ENCODE assay signal across 21 cellular contexts in the genomic region with DNA sequence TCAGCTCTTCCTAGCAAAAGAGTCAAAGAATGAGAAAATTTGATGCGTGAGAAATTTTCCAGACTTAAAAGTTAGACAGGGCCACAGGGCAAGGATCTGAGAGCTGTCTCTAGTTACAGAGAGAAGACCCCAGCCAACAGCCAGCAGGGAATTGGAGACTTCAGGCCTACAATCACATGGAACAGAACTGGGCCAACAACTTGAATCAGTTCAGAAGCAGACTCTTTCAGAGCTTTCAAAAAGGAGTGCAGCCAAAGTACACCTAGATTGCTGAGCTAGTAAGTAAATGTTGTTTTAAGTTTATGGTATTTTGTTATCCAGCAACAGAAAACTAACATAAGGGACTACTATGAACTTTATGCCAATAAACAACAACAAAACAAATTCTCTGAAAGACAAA.
A peak's percentile ranks its signal among the peaks of the same experiment; 100 is the strongest.
DNase-seq lines count a peak whose midpoint lies in the region; ATAC-seq lines count a peak whose summit lies in the region.
"Had no signal": no experiment of that assay in that cellular context is flagged by ENCODE, and none has a peak within 500 bp of the region (broad histone marks: within the 10 kb centered on the region; RNA-seq: fewer than 3 reads in every experiment).

No MANE protein-coding gene starts in this region.

- peaks cover 9% of the 10 kb centered on the region for H3K4me1 Mint-ChIP-seq in activated T-helper 17 cell treated with anti-CD3 and anti-CD28 coated beads, Interleukin-2, amount 50 U/mL, for 72 hours
- H3K4me1 Mint-ChIP-seq in central memory CD8-positive, alpha-beta T cell = no peaks in the 10 kb centered on the region

- no peak overlapping the region for H2AFZ ChIP-seq in mesenchymal stem cell (ENCODE audit: low read depth, low read length)

- no peaks in the 10 kb centered on the region for H3K9me3 ChIP-seq in mesenchymal stem cell (ENCODE audit: control insufficient read depth, low read length)
- H3K9me3 ChIP-seq: lower lobe of right lung, suprapubic skin, uterus had no signal

- H3K36me3 ChIP-seq in mesenchymal stem cell (ENCODE audit: control insufficient read depth in 1 of 2, insufficient read depth in 2 of 2, low read depth in 1 of 2, low read length in 2 of 2) = no peaks in the 10 kb centered on the region
- H3K36me3 ChIP-seq: uterus had no signal

- no peaks in the 10 kb centered on the region for H3K9me3 Mint-ChIP-seq in activated T-helper 17 cell treated with anti-CD3 and anti-CD28 coated beads, Interleukin-2, amount 50 U/mL, for 72 hours
- H3K9me3 Mint-ChIP-seq in central memory CD8-positive, alpha-beta T cell = no peaks in the 10 kb centered on the region

- H3K4me3 Mint-ChIP-seq in activated T-helper 17 cell treated with anti-CD3 and anti-CD28 coated beads, Interleukin-2, amount 50 U/mL, for 72 hours = no peak overlapping the region
- no peak overlapping the region for H3K4me3 Mint-ChIP-seq in central memory CD8-positive, alpha-beta T cell
- H3K4me3 Mint-ChIP-seq: activated CD4-positive, alpha-beta T cell treated with anti-CD3 and anti-CD28 coated beads for 36 hours had no signal

- H3K27ac Mint-ChIP-seq in activated T-helper 17 cell treated with anti-CD3 and anti-CD28 coated beads, Interleukin-2, amount 50 U/mL, for 72 hours = peak overlapping the region; percentile 63
- peak overlapping the region; percentile 30 for H3K27ac Mint-ChIP-seq in central memory CD8-positive, alpha-beta T cell (ENCODE audit: low read depth)
- H3K27ac Mint-ChIP-seq: activated CD4-positive, alpha-beta T cell treated with anti-CD3 and anti-CD28 coated beads for 36 hours had no signal

- H2AK5ac ChIP-seq in mesenchymal stem cell (ENCODE audit: low read length, severe bottlenecking) = peak overlapping the region; percentile 48

- H3K4ac ChIP-seq in mesenchymal stem cell (ENCODE audit: low read depth in 1 of 2, low read length in 2 of 2) = no peak overlapping the region

- H3K18ac ChIP-seq in mesenchymal stem cell (ENCODE audit: low read depth in 1 of 2, low read length in 2 of 2) = no peak overlapping the region

- H2BK12ac ChIP-seq in mesenchymal stem cell (ENCODE audit: low read length in 2 of 2) = no peak overlapping the region

- no peak overlapping the region for H4K8ac ChIP-seq in mesenchymal stem cell (ENCODE audit: low read length)

- H2BK15ac ChIP-seq in mesenchymal stem cell (ENCODE audit: low read depth, poor library complexity, severe bottlenecking) = no peak overlapping the region

- H3K79me1 ChIP-seq in mesenchymal stem cell (replicated peaks; ENCODE audit: low read length, poor library complexity, severe bottlenecking) = peaks cover 12% of the 10 kb centered on the region

- no peak overlapping the region for H3K9ac ChIP-seq in mesenchymal stem cell (ENCODE audit: low read length)
- H3K9ac ChIP-seq: KMS-11 had no signal

- H3K23ac ChIP-seq in mesenchymal stem cell (ENCODE audit: low read length in 2 of 2) = no peak overlapping the region

- peak overlapping the region; percentile 45 for H3K27ac ChIP-seq in mesenchymal stem cell (ENCODE audit: low read length, poor library complexity, severe bottlenecking)
- H3K27ac ChIP-seq: KMS-11, lower lobe of right lung, suprapubic skin, uterus had no signal

- no peak overlapping the region for H2BK5ac ChIP-seq in mesenchymal stem cell (ENCODE audit: low read depth, low read length, poor library complexity, severe bottlenecking)

- H3K4me2 ChIP-seq in mesenchymal stem cell (ENCODE audit: low read length, poor library complexity, severe bottlenecking) = no peak overlapping the region
- H3K4me2 ChIP-seq: KMS-11 had no signal

- no peak overlapping the region for H4K91ac ChIP-seq in mesenchymal stem cell (ENCODE audit: low read length)

- H3K36me3 Mint-ChIP-seq in activated T-helper 17 cell treated with anti-CD3 and anti-CD28 coated beads, Interleukin-2, amount 50 U/mL, for 72 hours (ENCODE audit: low read depth) = peaks cover 33% of the 10 kb centered on the region
- peaks cover 28% of the 10 kb centered on the region for H3K36me3 Mint-ChIP-seq in central memory CD8-positive, alpha-beta T cell (ENCODE audit: insufficient read depth)

- no peak for DNase-seq in central memory CD8-positive, alpha-beta T cell (ENCODE audit: low spot score in 2 of 2)
- no peak for DNase-seq in mesenchymal stem cell
- peak; percentile 39 for DNase-seq in smooth muscle cell of the brain vasculature (ENCODE audit: low read depth, low spot score)
- no peak for DNase-seq in NCI-H187 treated with DMSO at 0.1 percent for 48 hours (lab: John Stamatoyannopoulos, UW)
- no peak for DNase-seq in central memory CD4-positive, alpha-beta T cell
- DNase-seq: activated CD4-positive, alpha-beta T cell treated with anti-CD3 and anti-CD28 coated beads for 36 hours; activated CD8-positive, alpha-beta memory T cell treated with anti-CD3 and anti-CD28 coated beads for 24 hours; activated gamma-delta T cell treated with Interleukin-2 at 50 U/mL for 16 hours; activated T-cell treated with anti-CD3 and anti-CD28 coated beads, Interleukin-2, amount 50 U/mL, for 1 hour; glutamatergic neuron; islet precursor cell; lower lobe of right lung; NCI-H1417 treated with DMSO at 0.1 percent for 48 hours; NCI-H2107; RPMI8226; stimulated activated naive CD4-positive, alpha-beta T cell; uterus had no signal

- ATAC-seq in activated T-helper 17 cell treated with anti-CD3 and anti-CD28 coated beads, Interleukin-2, amount 50 U/mL, for 72 hours (replicated peaks) = no peak
- no peak for ATAC-seq in central memory CD8-positive, alpha-beta T cell (replicated peaks; ENCODE audit: extremely low read depth, poor library complexity, severe bottlenecking)
- no peak for ATAC-seq in GM18502 (IDR thresholded peaks at IDR 0.05; ENCODE audit: poor library complexity, unreplicated experiment)
- ATAC-seq: activated CD4-positive, alpha-beta T cell treated with anti-CD3 and anti-CD28 coated beads for 36 hours; lower lobe of right lung had no signal

- no peak overlapping the region for H2BK120ac ChIP-seq in mesenchymal stem cell (ENCODE audit: low read depth, low read length)

- H3K4me1 ChIP-seq in mesenchymal stem cell (ENCODE audit: control insufficient read depth, insufficient read depth, low read depth, low read length) = peaks cover 1% of the 10 kb centered on the region
- H3K4me1 ChIP-seq: lower lobe of right lung, uterus had no signal

- WGBS in mesenchymal stem cell = 100% methylated on average over 1 of the region's 1 CpG

- H3K14ac ChIP-seq in mesenchymal stem cell (ENCODE audit: low read length in 2 of 2) = no peak overlapping the region

- no peaks in the 10 kb centered on the region for H3K27me3 Mint-ChIP-seq in activated T-helper 17 cell treated with anti-CD3 and anti-CD28 coated beads, Interleukin-2, amount 50 U/mL, for 72 hours
- no peaks in the 10 kb centered on the region for H3K27me3 Mint-ChIP-seq in central memory CD8-positive, alpha-beta T cell
- H3K27me3 Mint-ChIP-seq: activated CD4-positive, alpha-beta T cell treated with anti-CD3 and anti-CD28 coated beads for 36 hours had no signal

- no peak overlapping the region for H3K4me3 ChIP-seq in mesenchymal stem cell (ENCODE audit: insufficient read depth in 1 of 2, low read depth in 1 of 2, low read length in 2 of 2)
- H3K4me3 ChIP-seq: lower lobe of right lung, suprapubic skin, uterus had no signal

- H3K27me3 ChIP-seq in mesenchymal stem cell (ENCODE audit: control insufficient read depth in 1 of 2, insufficient read depth in 1 of 2, low read length in 2 of 2) = no peaks in the 10 kb centered on the region
- H3K27me3 ChIP-seq: suprapubic skin, uterus had no signal
